ENCODE assay signal across 9 cellular contexts in genomic region chr7:2172311-2173183, GRCh38.
A peak's percentile ranks its signal among the peaks of the same experiment; 100 is the strongest.
DNase-seq lines count a peak whose midpoint lies in the region; ATAC-seq and TF ChIP-seq lines count a peak whose summit lies in the region.
"Had no signal": no experiment of that assay in that cellular context is flagged by ENCODE, and none has a peak within 500 bp of the region (broad histone marks: within the 10 kb centered on the region; RNA-seq: fewer than 3 reads in every experiment).

No MANE protein-coding gene starts in this region.

- H3K4me3 ChIP-seq in fibroblast of mammary gland (ENCODE audit: control insufficient read depth, low read depth, low read length) (no peak overlapping the region), skeletal muscle cell (ENCODE audit: low read depth, low read length) (no peak overlapping the region)

- H3K4me3 Mint-ChIP-seq in activated CD8-positive, alpha-beta T cell treated with anti-CD3 and anti-CD28 coated beads for 36 hours: no peak overlapping the region

- ATAC-seq in HG02798 (IDR thresholded peaks at IDR 0.05; ENCODE audit: poor library complexity, unreplicated experiment): no peak
- no peak for ATAC-seq in activated CD8-positive, alpha-beta T cell treated with anti-CD3 and anti-CD28 coated beads for 36 hours

- CTCF ChIA-PET in activated CD8-positive, alpha-beta T cell treated with anti-CD3 and anti-CD28 coated beads for 36 hours (lab: Charles Lee): no interaction called here

- H3K27ac Mint-ChIP-seq in activated CD8-positive, alpha-beta T cell treated with anti-CD3 and anti-CD28 coated beads for 36 hours: no peak overlapping the region

- no peaks in the 10 kb centered on the region for H3K9me3 Mint-ChIP-seq in activated CD8-positive, alpha-beta T cell treated with anti-CD3 and anti-CD28 coated beads for 36 hours

- H3K4me1 Mint-ChIP-seq in activated CD8-positive, alpha-beta T cell treated with anti-CD3 and anti-CD28 coated beads for 36 hours (ENCODE audit: low read depth): no peaks in the 10 kb centered on the region

- H3K27me3 Mint-ChIP-seq in activated CD8-positive, alpha-beta T cell treated with anti-CD3 and anti-CD28 coated beads for 36 hours: no peaks in the 10 kb centered on the region

- POLR2A ChIA-PET in activated CD8-positive, alpha-beta T cell treated with anti-CD3 and anti-CD28 coated beads for 36 hours (lab: Charles Lee): no interaction called here

- TF ChIP-seq CTCF in fibroblast of mammary gland (conservative IDR thresholded peaks at IDR 0.05; ENCODE audit: control insufficient read depth, insufficient read depth, low read depth, low read length): no peak
- TF ChIP-seq CTCF in activated CD8-positive, alpha-beta T cell treated with anti-CD3 and anti-CD28 coated beads for 36 hours (IDR thresholded peaks at IDR 0.05): no peak

- peak; percentile 66 for DNase-seq in ELR (ENCODE audit: low read depth)
- DNase-seq in NCI-H526 (lab: John Stamatoyannopoulos, UW): peak; percentile 85 to 89
- peak; percentile 93 for DNase-seq in fibroblast of mammary gland (ENCODE audit: low read depth)
- DNase-seq in skeletal muscle cell (ENCODE audit: low read depth): peak; percentile 82
- no peak for DNase-seq in occipital lobe (lab: John Stamatoyannopoulos, UW)
- DNase-seq in activated CD8-positive, alpha-beta T cell treated with anti-CD3 and anti-CD28 coated beads for 36 hours: no peak
- DNase-seq in cerebellar nuclear complex (lab: John Stamatoyannopoulos, UW): no peak
- DNase-seq: KG1 had no signal

- H3K36me3 Mint-ChIP-seq in activated CD8-positive, alpha-beta T cell treated with anti-CD3 and anti-CD28 coated beads for 36 hours (ENCODE audit: low read depth): no peaks in the 10 kb centered on the region

- intact Hi-C loops in activated CD8-positive, alpha-beta T cell treated with anti-CD3 and anti-CD28 coated beads for 36 hours (cut with micrococcal nuclease): no loop called here

Comparison
In these comparisons a context has a peak if more than half of its experiments do, and no peak if none do; other contexts are left out.
1. DNase-seq: peak in ELR (single experiment), NCI-H526 (2 of 2), fibroblast of mammary gland (single experiment) and skeletal muscle cell (single experiment); none in occipital lobe (single experiment), activated CD8-positive, alpha-beta T cell treated with anti-CD3 and anti-CD28 coated beads for 36 hours (single experiment) and cerebellar nuclear complex (0 of 2).